Comparison of ENCODE assay signal across 12 cellular contexts in the genomic region with DNA sequence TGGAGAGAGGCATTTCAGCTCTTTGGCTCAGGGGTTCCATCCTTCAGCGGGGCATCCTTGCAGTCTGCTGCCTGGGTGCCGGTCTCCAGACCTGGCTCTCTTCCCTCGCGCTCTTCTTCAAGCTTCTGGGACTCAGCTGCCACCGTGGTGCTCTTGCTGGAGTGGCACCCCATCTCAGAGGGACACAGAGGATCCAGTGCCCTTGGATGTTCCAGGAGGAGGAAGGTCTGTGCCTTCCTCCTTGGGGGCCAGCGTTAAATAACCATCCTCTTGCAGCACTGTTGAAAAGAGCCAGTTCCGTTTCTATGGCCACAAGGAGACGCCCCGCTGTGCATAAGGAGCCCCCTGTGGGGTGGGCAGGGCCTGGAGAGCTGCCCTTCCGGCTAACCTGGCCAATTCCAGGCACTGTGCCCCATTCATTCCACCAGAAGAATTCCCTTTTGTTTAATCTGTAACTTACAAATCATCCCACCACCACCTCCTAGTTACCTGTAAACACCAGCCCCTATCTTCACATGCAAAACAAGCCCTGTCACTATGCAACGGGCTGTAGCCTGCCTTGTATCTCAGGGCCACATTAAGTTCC. TPM values are rescaled to one million over a fixed set of nuclear protein-coding genes. Genes with fewer than 3 reads are reported as not detected.
A peak's percentile ranks its signal among the peaks of the same experiment; 100 is the strongest.
DNase-seq lines count a peak whose midpoint lies in the region; ATAC-seq and TF ChIP-seq lines count a peak whose summit lies in the region.
"Had no signal": no experiment of that assay in that cellular context is flagged by ENCODE, and none has a peak within 500 bp of the region (broad histone marks: within the 10 kb centered on the region; RNA-seq: fewer than 3 reads in every experiment).

No MANE protein-coding gene starts in this region.

- H3F3A ChIP-seq in GM23338 (replicated peaks; ENCODE audit: low read depth): peaks cover 10% of the 10 kb centered on the region
- H3F3A ChIP-seq in MM.1S (ENCODE audit: insufficient read depth, low read length): no peaks in the 10 kb centered on the region

- ATAC-seq in GM23338: peak; percentile 79
- no peak for ATAC-seq in HG03025 (IDR thresholded peaks at IDR 0.05; ENCODE audit: low FRiP score, unreplicated experiment)

- H3K4me2 ChIP-seq in GM23338 (peak overlapping the region; percentile 73), MM.1S (ENCODE audit: low read depth, low read length) (no peak overlapping the region)

- H3K27me3 Mint-ChIP-seq in GM23338 (ENCODE audit: insufficient read depth, low read depth, poor library complexity) (peaks cover 8% of the 10 kb centered on the region), progenitor cell of endocrine pancreas (peaks cover 16% of the 10 kb centered on the region)

- peak overlapping the region; percentile 76 for H3K4me3 Mint-ChIP-seq in GM23338
- peak overlapping the region; percentile 59 for H3K4me3 Mint-ChIP-seq in progenitor cell of endocrine pancreas (ENCODE audit: low read depth)

- H3K27ac Mint-ChIP-seq in GM23338: peak overlapping the region; percentile 74
- H3K27ac Mint-ChIP-seq in progenitor cell of endocrine pancreas: peak overlapping the region; percentile 31

- no peak overlapping the region for H3K9ac ChIP-seq in MM.1S (ENCODE audit: low read length)

- peaks cover 29% of the 10 kb centered on the region for H3K36me3 Mint-ChIP-seq in GM23338 (ENCODE audit: low read depth)
- H3K36me3 Mint-ChIP-seq in progenitor cell of endocrine pancreas (ENCODE audit: insufficient read depth): no peaks in the 10 kb centered on the region

- H3K9me3 Mint-ChIP-seq in GM23338 (peaks cover 31% of the 10 kb centered on the region), progenitor cell of endocrine pancreas (ENCODE audit: low read depth) (peaks cover 5% of the 10 kb centered on the region)

- in situ Hi-C loops in astrocyte of the spinal cord (cut with HindIII; ENCODE audit: low sequenced_read_pairs): no loop called here

- H4K20me1 ChIP-seq in GM23338 (replicated peaks; ENCODE audit: insufficient read depth) (no peaks in the 10 kb centered on the region), MM.1S (ENCODE audit: insufficient read depth, low read length) (no peaks in the 10 kb centered on the region)

- H3K9me2 ChIP-seq in GM23338 (ENCODE audit: insufficient read depth) (peaks cover 11% of the 10 kb centered on the region), MM.1S (replicated peaks; ENCODE audit: insufficient read depth, low read length) (no peaks in the 10 kb centered on the region)

- H3K36me3 ChIP-seq in GM23338 (ENCODE audit: insufficient read depth): 0 out of 2 replicates have a peak, but pooled peaks cover 4% of the 10 kb centered on the region
- no peaks in the 10 kb centered on the region for H3K36me3 ChIP-seq in MM.1S (replicated peaks; ENCODE audit: insufficient read depth, low read length)

- H3K27ac ChIP-seq in GM23338 (ENCODE audit: low read depth) (no peak overlapping the region; the same call in 1 of the 2 replicates), MM.1S (ENCODE audit: low read length) (no peak overlapping the region)
- H3K27ac ChIP-seq: SK-N-MC had no signal

- H3K4me1 ChIP-seq in GM23338 (ENCODE audit: insufficient read depth) (peaks cover 45% of the 10 kb centered on the region), MM.1S (ENCODE audit: low read length) (no peaks in the 10 kb centered on the region)

- no peak for TF ChIP-seq CTCF in GM23338 (conservative IDR thresholded peaks at IDR 0.05; ENCODE audit: low read depth in 2 of 2)
- no peak for TF ChIP-seq CTCF in astrocyte of the spinal cord (IDR thresholded peaks at IDR 0.05; ENCODE audit: low read depth, low read length)
- TF ChIP-seq CTCF in progenitor cell of endocrine pancreas (IDR thresholded peaks at IDR 0.05; ENCODE audit: unreplicated experiment): peak; percentile 9
- no peak for TF ChIP-seq CTCF in MM.1S (IDR thresholded peaks at IDR 0.05; ENCODE audit: low read length)

- no peaks in the 10 kb centered on the region for H3K9me3 ChIP-seq in MM.1S (replicated peaks; ENCODE audit: insufficient read depth, low read length)

- peaks cover 53% of the 10 kb centered on the region for H3K4me1 Mint-ChIP-seq in GM23338
- H3K4me1 Mint-ChIP-seq in progenitor cell of endocrine pancreas (ENCODE audit: low read depth): peaks cover 42% of the 10 kb centered on the region

- DNase-seq in GM23338 (ENCODE audit: low spot score) (peak; percentile 94), astrocyte of the spinal cord (ENCODE audit: low read depth, low spot score) (peak; percentile 18), iPS DF 19.7 (ENCODE audit: low read depth, low spot score) (peak; percentile 89), progenitor cell of endocrine pancreas (ENCODE audit: low spot score, unreplicated experiment) (no peak), GOT3 (lab: John Stamatoyannopoulos, UW) (no peak), MM.1S (no peak), AG08396 (ENCODE audit: low spot score) (no peak)
- DNase-seq: activated CD8-positive, alpha-beta memory T cell treated with anti-CD3 and anti-CD28 coated beads, Interleukin-2, amount 50 U/mL, for 48 hours; effector memory CD4-positive, alpha-beta T cell; stimulated activated CD8-positive, alpha-beta memory T cell treated with anti-CD3 and anti-CD28 coated beads, Interleukin-4, amount 100 ng/mL, for 48 hours had no signal

- H3K4me3 ChIP-seq in GM23338 (peak overlapping the region; percentile 56), astrocyte of the spinal cord (ENCODE audit: low read depth, low read length) (no peak overlapping the region), MM.1S (ENCODE audit: low read length) (no peak overlapping the region)
- H3K4me3 ChIP-seq: SK-N-MC had no signal

- H3K79me2 ChIP-seq in GM23338 (replicated peaks; ENCODE audit: insufficient read depth): no peaks in the 10 kb centered on the region
- H3K79me2 ChIP-seq in MM.1S (ENCODE audit: low read length): no peaks in the 10 kb centered on the region

- no peaks in the 10 kb centered on the region for H3K27me3 ChIP-seq in GM23338 (ENCODE audit: insufficient read depth)
- no peaks in the 10 kb centered on the region for H3K27me3 ChIP-seq in MM.1S (replicated peaks; ENCODE audit: insufficient read depth, low read length)

- H2AFZ ChIP-seq in GM23338 (no peak overlapping the region), MM.1S (ENCODE audit: low read length) (no peak overlapping the region)

TF ChIP-seq in GM23338, 12 proteins besides CTCF, POLR2A, EP300 and RAD21:
- peak; percentile 54 for TF ChIP-seq POLR2AphosphoS5 (IDR thresholded peaks at IDR 0.05; ENCODE audit: low read depth)
- TF ChIP-seq, protein P1, sequence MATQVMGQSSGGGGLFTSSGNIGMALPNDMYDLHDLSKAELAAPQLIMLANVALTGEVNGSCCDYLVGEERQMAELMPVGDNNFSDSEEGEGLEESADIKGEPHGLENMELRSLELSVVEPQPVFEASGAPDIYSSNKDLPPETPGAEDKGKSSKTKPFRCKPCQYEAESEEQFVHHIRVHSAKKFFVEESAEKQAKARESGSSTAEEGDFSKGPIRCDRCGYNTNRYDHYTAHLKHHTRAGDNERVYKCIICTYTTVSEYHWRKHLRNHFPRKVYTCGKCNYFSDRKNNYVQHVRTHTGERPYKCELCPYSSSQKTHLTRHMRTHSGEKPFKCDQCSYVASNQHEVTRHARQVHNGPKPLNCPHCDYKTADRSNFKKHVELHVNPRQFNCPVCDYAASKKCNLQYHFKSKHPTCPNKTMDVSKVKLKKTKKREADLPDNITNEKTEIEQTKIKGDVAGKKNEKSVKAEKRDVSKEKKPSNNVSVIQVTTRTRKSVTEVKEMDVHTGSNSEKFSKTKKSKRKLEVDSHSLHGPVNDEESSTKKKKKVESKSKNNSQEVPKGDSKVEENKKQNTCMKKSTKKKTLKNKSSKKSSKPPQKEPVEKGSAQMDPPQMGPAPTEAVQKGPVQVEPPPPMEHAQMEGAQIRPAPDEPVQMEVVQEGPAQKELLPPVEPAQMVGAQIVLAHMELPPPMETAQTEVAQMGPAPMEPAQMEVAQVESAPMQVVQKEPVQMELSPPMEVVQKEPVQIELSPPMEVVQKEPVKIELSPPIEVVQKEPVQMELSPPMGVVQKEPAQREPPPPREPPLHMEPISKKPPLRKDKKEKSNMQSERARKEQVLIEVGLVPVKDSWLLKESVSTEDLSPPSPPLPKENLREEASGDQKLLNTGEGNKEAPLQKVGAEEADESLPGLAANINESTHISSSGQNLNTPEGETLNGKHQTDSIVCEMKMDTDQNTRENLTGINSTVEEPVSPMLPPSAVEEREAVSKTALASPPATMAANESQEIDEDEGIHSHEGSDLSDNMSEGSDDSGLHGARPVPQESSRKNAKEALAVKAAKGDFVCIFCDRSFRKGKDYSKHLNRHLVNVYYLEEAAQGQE (IDR thresholded peaks at IDR 0.05; ENCODE audit: unreplicated experiment): no peak
TF ChIP-seq in GM23338: peak in this region for 1.

RNA-seq across cellular contexts. Expression of a gene that starts 8.6 kb away (rescaled TPM):
- total RNA-seq in GM23338 (2014; rRNA removed; shearing (Covaris generic)): 4.2 and 4.5 TPM in 2 replicates
- 1.5 and 1.7 TPM in 2 replicates for polyA plus RNA-seq in GM23338 (2016; fragmentation: Nextera tagmentation; extraction: Ambion mirVana)
- 1.1 and 1.3 TPM in 2 replicates for total RNA-seq in progenitor cell of endocrine pancreas

RNA-seq across cellular contexts. Expression of a gene that starts 10.7 kb away (rescaled TPM):
- 18.8 and 21.9 TPM in 2 replicates for total RNA-seq in GM23338 (2014; rRNA removed; shearing (Covaris generic))
- polyA plus RNA-seq in GM23338 (2016; fragmentation: Nextera tagmentation; extraction: Ambion mirVana): 32.4 and 46.6 TPM in 2 replicates
- 67.7 TPM in 2 replicates for total RNA-seq in progenitor cell of endocrine pancreas

Comparison
In these comparisons a context has a peak if more than half of its experiments do, and no peak if none do; other contexts are left out.
1. DNase-seq: peak in GM23338 (single experiment), astrocyte of the spinal cord (single experiment) and iPS DF 19.7 (single experiment); none in progenitor cell of endocrine pancreas (single experiment), GOT3 (single experiment), MM.1S (single experiment) and AG08396 (single experiment).